8 cellular contexts compared by ENCODE assay signal in the genomic region with DNA sequence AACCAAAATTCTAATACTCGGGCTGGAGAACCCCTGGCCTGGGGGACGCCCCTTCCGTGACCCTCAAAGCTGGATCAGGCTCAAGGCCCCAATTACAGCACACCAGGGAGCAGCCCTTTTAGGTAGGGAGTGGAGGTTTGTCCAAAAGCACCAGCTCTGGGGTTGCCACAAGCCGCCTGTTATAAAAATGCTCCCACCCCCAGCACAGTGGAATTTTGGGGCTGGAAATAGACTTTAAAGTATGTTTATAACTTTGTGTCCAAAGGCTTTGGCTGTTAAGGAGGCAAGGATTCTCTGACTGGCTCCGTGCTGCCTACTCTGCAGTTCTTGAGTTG. TPM values are rescaled to one million over a fixed set of nuclear protein-coding genes. Genes with fewer than 3 reads are reported as not detected.
A peak's percentile ranks its signal among the peaks of the same experiment; 100 is the strongest.
DNase-seq lines count a peak whose midpoint lies in the region; ATAC-seq and TF ChIP-seq lines count a peak whose summit lies in the region.

No MANE protein-coding gene starts in this region.

- H3K27me3 Mint-ChIP-seq in brain: peaks cover 7% of the 10 kb centered on the region

- H3K27me3 ChIP-seq in ACC112 (ENCODE audit: insufficient read depth, low read length) (no peaks in the 10 kb centered on the region), HUES64 (ENCODE audit: insufficient read depth, low read length) (no peaks in the 10 kb centered on the region), muscle layer of duodenum (ENCODE audit: low read depth, low read length) (no peaks in the 10 kb centered on the region)

- H3K27ac Mint-ChIP-seq in brain: peak overlapping the region in 3 of 5 experiments; percentile 92 to 98 (median 95)

- H3K4me1 Mint-ChIP-seq in brain: peaks cover 14% of the 10 kb centered on the region

- no peaks in the 10 kb centered on the region for H3K9me3 Mint-ChIP-seq in brain

- H3K27ac ChIP-seq in ACC112 (ENCODE audit: low read depth, low read length): no peak overlapping the region
- no peak overlapping the region; the same call in 1 of the 2 replicates for H3K27ac ChIP-seq in HUES64 (ENCODE audit: low read depth, low read length)
- H3K27ac ChIP-seq in muscle layer of duodenum (ENCODE audit: low read length): no peak overlapping the region

- no peak overlapping the region for H3K9ac ChIP-seq in HUES64 (ENCODE audit: low read depth, low read length)

- H3K4me3 Mint-ChIP-seq in brain: peak overlapping the region; percentile 90 to 97 (median 93)

- peaks cover 19% of the 10 kb centered on the region for H3K36me3 Mint-ChIP-seq in brain

- H3K4me1 ChIP-seq in ACC112 (ENCODE audit: control insufficient read depth, insufficient read depth, low read length, unreplicated experiment) (no peaks in the 10 kb centered on the region), HUES64 (ENCODE audit: insufficient read depth, low read length) (no peaks in the 10 kb centered on the region), muscle layer of duodenum (ENCODE audit: control insufficient read depth in 1 of 2, insufficient read depth in 2 of 2, low read length in 2 of 2) (peaks cover 0 to 7% of the 10 kb centered on the region in 2 donors)

- H3K4me3 ChIP-seq in ACC112 (ENCODE audit: low read depth, low read length): peak overlapping the region; percentile 98; the same call in 1 of the 2 replicates
- H3K4me3 ChIP-seq in HUES64 (ENCODE audit: low read length): peak overlapping the region; percentile 75; the same call in 1 of the 2 replicates
- H3K4me3 ChIP-seq in muscle layer of duodenum (ENCODE audit: low read depth in 1 of 2, low read length in 2 of 2): peak overlapping the region; percentile 77 to 84

- no peaks in the 10 kb centered on the region for H3K36me3 ChIP-seq in ACC112 (ENCODE audit: insufficient read depth, low read length)
- peaks cover 37% of the 10 kb centered on the region for H3K36me3 ChIP-seq in HUES64 (ENCODE audit: insufficient read depth, low read length)
- peaks cover 13 to 35% of the 10 kb centered on the region in 2 donors for H3K36me3 ChIP-seq in muscle layer of duodenum (ENCODE audit: control insufficient read depth in 1 of 2, insufficient read depth in 2 of 2, low read length in 2 of 2)

- no peak for DNase-seq in NCI-H2227 treated with DMSO at 0.1 percent for 48 hours (lab: John Stamatoyannopoulos, UW)
- no peak for DNase-seq in stimulated activated CD4-positive, alpha-beta T cell treated with anti-CD3 and anti-CD28 coated beads, Interleukin-4, amount 100 ng/mL, for 24 hours

- H3K79me2 ChIP-seq in ACC112 (ENCODE audit: control insufficient read depth, insufficient read depth, low read length, unreplicated experiment): no peaks in the 10 kb centered on the region

- H3K9me3 ChIP-seq in HUES64 (ENCODE audit: insufficient read depth, low read depth, low read length) (no peaks in the 10 kb centered on the region), muscle layer of duodenum (ENCODE audit: control insufficient read depth in 1 of 2, low read length in 2 of 2) (no peaks in the 10 kb centered on the region)

- H2AFZ ChIP-seq in ACC112 (ENCODE audit: low read length, unreplicated experiment): no peak overlapping the region

- peak; percentile 37 to 38 for TF ChIP-seq CTCF in brain (conservative IDR thresholded peaks at IDR 0.05)

- no peak for ATAC-seq in GM21825 (IDR thresholded peaks at IDR 0.05; ENCODE audit: unreplicated experiment)
- no peak for ATAC-seq in HG03045 (IDR thresholded peaks at IDR 0.05; ENCODE audit: unreplicated experiment)

- 45% methylated on average over 4 of the region's 5 CpGs for WGBS in HUES64

RNA-seq across cellular contexts. Expression of a gene that starts 0.6 kb away (rescaled TPM):
- polyA plus RNA-seq in HUES64 (2013, experiment 1 of 2): 8.1 TPM
- polyA plus RNA-seq in HUES64 (2013, experiment 2 of 2): 10.3 TPM
- 13.6 TPM for polyA plus RNA-seq in brain (ENCODE audit: insufficient read depth, low read depth, low replicate concordance)

RNA-seq across cellular contexts. Expression of a gene that starts 16.0 kb away (rescaled TPM):
- 44.0 TPM for polyA plus RNA-seq in HUES64 (2013, experiment 1 of 2)
- polyA plus RNA-seq in HUES64 (2013, experiment 2 of 2): 40.5 TPM
- 17.6 TPM for polyA plus RNA-seq in brain (ENCODE audit: insufficient read depth, low read depth, low replicate concordance)

RNA-seq across cellular contexts. Expression of a gene that starts 19.5 kb away (rescaled TPM):
- polyA plus RNA-seq in HUES64 (2013, experiment 1 of 2): 33.5 TPM
- polyA plus RNA-seq in HUES64 (2013, experiment 2 of 2): 27.5 TPM
- 27.4 TPM for polyA plus RNA-seq in brain (ENCODE audit: insufficient read depth, low read depth, low replicate concordance)

RNA-seq across cellular contexts. Expression of a gene that starts 24.6 kb away (rescaled TPM):
- 24.6 TPM for polyA plus RNA-seq in HUES64 (2013, experiment 1 of 2)
- 20.5 TPM for polyA plus RNA-seq in HUES64 (2013, experiment 2 of 2)
- polyA plus RNA-seq in brain (ENCODE audit: insufficient read depth, low read depth, low replicate concordance): 5.8 TPM

RNA-seq across cellular contexts. Expression of a gene that starts 25.5 kb away (rescaled TPM):
- 2.3 TPM for polyA plus RNA-seq in HUES64 (2013, experiment 1 of 2)
- 2.0 TPM for polyA plus RNA-seq in HUES64 (2013, experiment 2 of 2)
- polyA plus RNA-seq in brain (ENCODE audit: insufficient read depth, low read depth, low replicate concordance): 5.2 TPM
